In the genomic region with DNA sequence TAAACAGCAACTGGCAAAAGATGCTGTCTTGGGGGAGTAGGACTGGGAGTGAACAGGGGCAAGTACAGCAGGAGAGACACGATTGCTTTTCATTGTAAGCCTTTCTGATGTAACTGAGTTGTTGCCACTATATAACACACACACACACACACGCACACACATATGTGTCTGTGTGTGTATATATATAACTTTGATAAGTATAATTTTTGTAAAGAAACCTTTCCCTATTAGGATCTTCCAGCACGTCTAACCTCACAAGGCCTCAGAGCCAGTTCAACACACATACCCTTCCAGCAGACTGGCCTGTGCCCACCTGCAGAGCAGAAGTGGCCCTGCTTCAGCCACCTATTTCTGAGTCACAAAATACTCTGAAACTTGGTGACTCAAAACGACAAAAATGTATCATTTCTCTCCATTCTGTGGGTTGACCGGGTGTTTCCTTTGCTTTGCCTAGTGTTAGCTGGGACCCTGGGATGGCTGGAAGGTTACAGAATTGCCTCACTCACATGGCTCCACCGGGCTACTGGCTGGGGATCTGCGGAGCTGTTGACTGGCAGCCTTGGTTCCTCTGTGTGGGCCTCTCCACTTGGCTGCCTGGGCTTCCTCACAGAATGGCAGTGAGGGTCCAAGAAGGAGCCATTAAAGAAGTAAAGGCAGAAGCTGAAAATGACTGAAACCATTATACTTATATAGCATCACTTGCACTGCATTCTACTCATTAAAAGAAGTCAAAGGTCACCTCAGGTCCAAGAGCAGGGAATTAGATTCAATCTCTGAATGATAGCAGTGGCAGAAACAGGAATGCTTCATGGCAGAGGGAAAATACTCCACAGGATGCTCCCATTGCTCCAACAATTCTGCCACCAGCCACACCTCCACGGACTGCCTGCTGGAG, we compare ENCODE assay signal across 9 cellular contexts.
DNase-seq lines count a peak whose midpoint lies in the region; ATAC-seq, FAIRE-seq and TF ChIP-seq lines count a peak whose summit lies in the region.
"Had no signal": no experiment of that assay in that cellular context is flagged by ENCODE, and none has a peak within 500 bp of the region (broad histone marks: within the 10 kb centered on the region; RNA-seq: fewer than 3 reads in every experiment).

No MANE protein-coding gene starts in this region.

- TF ChIP-seq CTCF in PC-3 (conservative IDR thresholded peaks at IDR 0.05; ENCODE audit: low read depth, low read length), result no peak

- H3K4me1 ChIP-seq in PC-3 (ENCODE audit: insufficient read depth, low read length), result peaks cover 12% of the 10 kb centered on the region

- no peak overlapping the region for H3K27ac Mint-ChIP-seq in activated naive CD4-positive, alpha-beta T cell treated with anti-CD3 and anti-CD28 coated beads for 36 hours

- H3F3A ChIP-seq in PC-3 (ENCODE audit: low read length, unreplicated experiment), result no peaks in the 10 kb centered on the region

- H3K79me2 ChIP-seq in PC-3 (ENCODE audit: low read length), result no peaks in the 10 kb centered on the region

- BruUV-seq in PC-3 (replicated peaks; lab: Mats Ljungman, UMichigan), result no TSS peak

- H3K4me3 Mint-ChIP-seq in activated naive CD4-positive, alpha-beta T cell treated with anti-CD3 and anti-CD28 coated beads for 36 hours, result no peak overlapping the region

- H3K9me3 Mint-ChIP-seq in activated naive CD4-positive, alpha-beta T cell treated with anti-CD3 and anti-CD28 coated beads for 36 hours, result no peaks in the 10 kb centered on the region

- H3K36me3 Mint-ChIP-seq in activated naive CD4-positive, alpha-beta T cell treated with anti-CD3 and anti-CD28 coated beads for 36 hours (ENCODE audit: low read depth), result no peaks in the 10 kb centered on the region

- no peaks in the 10 kb centered on the region for H4K20me1 ChIP-seq in PC-3 (ENCODE audit: low read length)

- no peaks in the 10 kb centered on the region for H3K9me2 ChIP-seq in PC-3 (replicated peaks; ENCODE audit: low read length)

- ATAC-seq in HG02588 (IDR thresholded peaks at IDR 0.05; ENCODE audit: unreplicated experiment), result peak; percentile 92
- ATAC-seq in PC-3, result peak; percentile 61

- H3K27me3 Mint-ChIP-seq in activated naive CD4-positive, alpha-beta T cell treated with anti-CD3 and anti-CD28 coated beads for 36 hours (ENCODE audit: low read depth), result no peaks in the 10 kb centered on the region

- H3K4me2 ChIP-seq in PC-3 (ENCODE audit: low read length), result peak overlapping the region; percentile 16; the same call in 1 of the 2 replicates

- H3K4me3 ChIP-seq in PC-3 (ENCODE audit: low read length), result no peak overlapping the region

- H2AFZ ChIP-seq in PC-3 (ENCODE audit: low read length), result peak overlapping the region; percentile 4; the same call in 1 of the 2 replicates

- no peak overlapping the region for H3K9ac ChIP-seq in PC-3 (ENCODE audit: low read length)

- FAIRE-seq in H54 (lab: Jason Lieb, UNC), result no peak

- CTCF ChIA-PET in activated naive CD4-positive, alpha-beta T cell treated with anti-CD3 and anti-CD28 coated beads for 36 hours (lab: Charles Lee), result no interaction called here
- CTCF ChIA-PET in PC-3 (lab: Charles Lee), result no interaction called here

- H3K4me1 Mint-ChIP-seq in activated naive CD4-positive, alpha-beta T cell treated with anti-CD3 and anti-CD28 coated beads for 36 hours (ENCODE audit: low read depth), result peaks cover 8% of the 10 kb centered on the region

- no peaks in the 10 kb centered on the region for H3K36me3 ChIP-seq in PC-3 (ENCODE audit: low read depth, low read length)

- TF ChIP-seq POLR2A in H54 (IDR thresholded peaks at IDR 0.05; ENCODE audit: low read depth, low read length), result no peak

- POLR2A ChIA-PET in PC-3 (lab: Charles Lee; ENCODE audit: unreplicated experiment), result no interaction called here

- intact Hi-C loops in activated naive CD4-positive, alpha-beta T cell treated with anti-CD3 and anti-CD28 coated beads for 36 hours (cut with micrococcal nuclease), result no loop called here
- intact Hi-C loops in PC-3 (cut with micrococcal nuclease), result no loop called here

- no peaks in the 10 kb centered on the region for H3K27me3 ChIP-seq in PC-3 (ENCODE audit: low read length)

- peak; percentile 19 for DNase-seq in activated naive CD4-positive, alpha-beta T cell treated with anti-CD3 and anti-CD28 coated beads for 36 hours
- DNase-seq in activated naive CD4-positive, alpha-beta T cell (lab: John Stamatoyannopoulos, UW), result no peak
- peak; percentile 49 for DNase-seq in PC-3
- peak; percentile 10 to 27 for DNase-seq in stimulated activated CD8-positive, alpha-beta memory T cell treated with anti-CD3 and anti-CD28 coated beads, Interleukin-7, amount 100 ng/mL, for 48 hours (ENCODE audit: extremely low read depth in 1 of 2, low read depth in 1 of 2)
- no peak for DNase-seq in anterior cingulate cortex (lab: John Stamatoyannopoulos, UW)
- no peak for DNase-seq in H54 (ENCODE audit: insufficient read length, low spot score)
- no peak for DNase-seq in hepatic stellate cell (ENCODE audit: low spot score)

- no peaks in the 10 kb centered on the region for H3K9me3 ChIP-seq in PC-3 (ENCODE audit: low read length)

- H3K27ac ChIP-seq in PC-3 (ENCODE audit: low read length), result no peak overlapping the region
- H3K27ac ChIP-seq: C4-2B had no signal

Comparison
In these comparisons a context has a peak if more than half of its experiments do, and no peak if none do; other contexts are left out.
1. DNase-seq: peak in activated naive CD4-positive, alpha-beta T cell treated with anti-CD3 and anti-CD28 coated beads for 36 hours (single experiment), PC-3 (single experiment) and stimulated activated CD8-positive, alpha-beta memory T cell treated with anti-CD3 and anti-CD28 coated beads, Interleukin-7, amount 100 ng/mL, for 48 hours (2 of 2); none in activated naive CD4-positive, alpha-beta T cell (0 of 4), anterior cingulate cortex (0 of 58), H54 (single experiment) and hepatic stellate cell (single experiment).